ENCODE assay signal across 8 cellular contexts in genomic region chr2:219176818-219177593, GRCh38. TPM values are rescaled to one million over a fixed set of nuclear protein-coding genes. Genes with fewer than 3 reads are reported as not detected.
DNase-seq lines count a peak whose midpoint lies in the region; ATAC-seq and TF ChIP-seq lines count a peak whose summit lies in the region.

CNPPD1 (minus strand) TSS chr2:219176925; CDS start chr2:219176828, 97 bp downstream.

- H3K27ac ChIP-seq in RWPE2 (ENCODE audit: poor library complexity, severe bottlenecking) = peak within 1 kb of the TSS; percentile 91

- H3K27me3 Mint-ChIP-seq in activated T-helper 17 cell treated with anti-CD3 and anti-CD28 coated beads, Interleukin-2, amount 50 U/mL, for 72 hours = no peaks in the 10 kb centered on the region
- no peaks in the 10 kb centered on the region for H3K27me3 Mint-ChIP-seq in natural killer cell treated with Interleukin-12 subunit alpha and Interleukin-12 subunit beta and Interleukin-15 and Interleukin-18, amount 100 ng/mL, for 72 hours

- no peaks in the 10 kb centered on the region for H3K9me3 Mint-ChIP-seq in activated T-helper 17 cell treated with anti-CD3 and anti-CD28 coated beads, Interleukin-2, amount 50 U/mL, for 72 hours
- no peaks in the 10 kb centered on the region for H3K9me3 Mint-ChIP-seq in natural killer cell treated with Interleukin-12 subunit alpha and Interleukin-12 subunit beta and Interleukin-15 and Interleukin-18, amount 100 ng/mL, for 72 hours

- peaks cover 35% of the 10 kb centered on the region for H3K36me3 ChIP-seq in RWPE2 (ENCODE audit: low read depth)

- H3K4me1 Mint-ChIP-seq in activated T-helper 17 cell treated with anti-CD3 and anti-CD28 coated beads, Interleukin-2, amount 50 U/mL, for 72 hours = peaks cover 26% of the 10 kb centered on the region
- H3K4me1 Mint-ChIP-seq in natural killer cell treated with Interleukin-12 subunit alpha and Interleukin-12 subunit beta and Interleukin-15 and Interleukin-18, amount 100 ng/mL, for 72 hours (ENCODE audit: low read depth in 2 of 2) = peaks cover 45 to 54% of the 10 kb centered on the region in 2 donors

- peak within 1 kb of the TSS; percentile 81 for H3K4me3 ChIP-seq in RWPE2 (ENCODE audit: severe bottlenecking)

- no peak for TF ChIP-seq CTCF in RWPE2 (IDR thresholded peaks at IDR 0.05; ENCODE audit: poor library complexity, severe bottlenecking)

- H3K27ac Mint-ChIP-seq in activated T-helper 17 cell treated with anti-CD3 and anti-CD28 coated beads, Interleukin-2, amount 50 U/mL, for 72 hours = peak within 1 kb of the TSS; percentile 98
- peak within 1 kb of the TSS; percentile 99 to 100 for H3K27ac Mint-ChIP-seq in natural killer cell treated with Interleukin-12 subunit alpha and Interleukin-12 subunit beta and Interleukin-15 and Interleukin-18, amount 100 ng/mL, for 72 hours

- no peaks in the 10 kb centered on the region for H3K27me3 ChIP-seq in RWPE2 (ENCODE audit: insufficient read depth, poor library complexity, severe bottlenecking)

- peaks cover 89% of the 10 kb centered on the region for H3K36me3 Mint-ChIP-seq in activated T-helper 17 cell treated with anti-CD3 and anti-CD28 coated beads, Interleukin-2, amount 50 U/mL, for 72 hours (ENCODE audit: low read depth)
- H3K36me3 Mint-ChIP-seq in natural killer cell treated with Interleukin-12 subunit alpha and Interleukin-12 subunit beta and Interleukin-15 and Interleukin-18, amount 100 ng/mL, for 72 hours = peaks cover 16% of the 10 kb centered on the region

- ATAC-seq in GM21825 (IDR thresholded peaks at IDR 0.05; ENCODE audit: unreplicated experiment) (peak; percentile 62), RWPE2 (ENCODE audit: low read depth) (peak; percentile 76)
- ATAC-seq in activated T-helper 17 cell treated with anti-CD3 and anti-CD28 coated beads, Interleukin-2, amount 50 U/mL, for 72 hours (replicated peaks) = peak; percentile 80
- peak; percentile 87 to 91 for ATAC-seq in natural killer cell treated with Interleukin-12 subunit alpha and Interleukin-12 subunit beta and Interleukin-15 and Interleukin-18, amount 100 ng/mL, for 72 hours
- peak; percentile 87 for ATAC-seq in stimulated activated naive CD8-positive, alpha-beta T cell treated with anti-CD3 and anti-CD28 coated beads, Interleukin-15, Interleukin-2, amounts not matched to agents 100 U/mL and 50 U/mL, for 24 hours

- no peaks in the 10 kb centered on the region for H3K9me3 ChIP-seq in RWPE2 (ENCODE audit: severe bottlenecking)

- DNase-seq in Daoy (ENCODE audit: low read depth) (peak; percentile 91), Kasumi-1 (lab: John Stamatoyannopoulos, UW) (peak; percentile 36 to 59), RWPE2 (ENCODE audit: low spot score) (peak; percentile 80), fibroblast of peridontal ligament (ENCODE audit: extremely low read depth) (peak; percentile 59)
- peak; percentile 93 for DNase-seq in natural killer cell treated with Interleukin-12 subunit alpha and Interleukin-12 subunit beta and Interleukin-15 and Interleukin-18, amount 100 ng/mL, for 72 hours (ENCODE audit: low spot score)
- peak; percentile 93 for DNase-seq in stimulated activated naive CD8-positive, alpha-beta T cell treated with anti-CD3 and anti-CD28 coated beads, Interleukin-15, Interleukin-2, amounts not matched to agents 100 U/mL and 50 U/mL, for 24 hours

- peak within 1 kb of the TSS; percentile 99 for H3K4me3 Mint-ChIP-seq in activated T-helper 17 cell treated with anti-CD3 and anti-CD28 coated beads, Interleukin-2, amount 50 U/mL, for 72 hours
- H3K4me3 Mint-ChIP-seq in natural killer cell treated with Interleukin-12 subunit alpha and Interleukin-12 subunit beta and Interleukin-15 and Interleukin-18, amount 100 ng/mL, for 72 hours = peak within 1 kb of the TSS; percentile 99

- H3K4me1 ChIP-seq in RWPE2 (ENCODE audit: insufficient read depth, poor library complexity, severe bottlenecking) = no peaks in the 10 kb centered on the region

RNA-seq across cellular contexts. Expression of gene CNPPD1, which starts in this region (rescaled TPM):
- total RNA-seq in Daoy (2014; rRNA removed; shearing (Covaris generic)) = 36.2 and 41.3 TPM in 2 replicates
- 10 to 100 TPM; 60.4 to 67.0 TPM for total RNA-seq in activated T-helper 17 cell treated with anti-CD3 and anti-CD28 coated beads, Interleukin-2, amount 50 U/mL, for 72 hours
- total RNA-seq in natural killer cell treated with Interleukin-12 subunit alpha and Interleukin-12 subunit beta and Interleukin-15 and Interleukin-18, amount 100 ng/mL, for 72 hours = 10 to 100 TPM; 60.8 to 68.5 TPM

Comparison
In these comparisons a context has a peak if more than half of its experiments do, and no peak if none do; other contexts are left out.
1. Peak in every context shown above with its lines: DNase-seq, ATAC-seq, H3K4me3 ChIP-seq and H3K27ac ChIP-seq.